Comparison of ENCODE assay signal across 9 cellular contexts in the genomic region with DNA sequence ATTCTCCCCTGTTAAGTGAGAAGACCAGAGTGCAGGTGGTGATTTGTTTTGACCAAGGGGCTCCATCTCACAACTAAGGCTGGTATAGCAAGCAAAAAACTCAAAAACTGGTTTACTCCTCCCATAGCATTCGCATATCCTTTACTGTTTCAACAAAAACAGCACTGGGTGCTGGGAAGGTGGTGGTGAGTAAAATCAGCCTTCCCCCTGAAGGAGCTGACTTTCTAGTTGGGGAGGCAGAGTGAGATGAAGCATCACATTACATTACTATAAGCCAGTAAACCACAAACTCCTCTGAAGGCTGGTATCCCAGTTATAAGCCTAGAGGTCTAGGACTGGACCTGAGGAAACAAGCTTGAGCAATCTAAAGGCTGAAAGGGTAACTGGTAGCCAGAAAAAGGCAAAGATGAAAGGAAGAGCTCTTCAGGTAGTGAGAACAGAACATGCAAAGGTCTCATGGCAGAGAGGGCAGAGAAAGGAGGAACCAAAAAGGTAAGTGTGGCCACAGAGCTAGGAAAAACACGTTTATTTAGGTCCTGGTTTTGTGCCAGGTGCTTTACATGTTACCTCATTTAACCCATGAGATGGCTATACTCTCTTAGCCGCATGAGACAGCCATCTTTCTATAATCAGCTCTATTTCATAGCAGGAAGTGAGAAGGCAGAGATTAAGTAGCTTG. TPM values are rescaled to one million over a fixed set of nuclear protein-coding genes. Genes with fewer than 3 reads are reported as not detected.
A peak's percentile ranks its signal among the peaks of the same experiment; 100 is the strongest.
DNase-seq lines count a peak whose midpoint lies in the region; ATAC-seq and TF ChIP-seq lines count a peak whose summit lies in the region.
"Had no signal": no experiment of that assay in that cellular context is flagged by ENCODE, and none has a peak within 500 bp of the region (broad histone marks: within the 10 kb centered on the region; RNA-seq: fewer than 3 reads in every experiment).

No MANE protein-coding gene starts in this region.

- POLR2A ChIA-PET in GM10248 (lab: Yijun Ruan, JAX): interaction anchor here (0.6 to 1.4 kb wide), 5 partner anchors 9 to 44 kb away, joined by 3 to 5 read pairs (median 4); partner anchors contain the start of gene TMEM123

- CTCF ChIA-PET in GM10248 (lab: Yijun Ruan, JAX): interaction anchor here (0.9 to 2.3 kb wide), 14 partner anchors 9 to 182 kb away, joined by 3 to 13 read pairs (median 4); no protein-coding TSS in a partner anchor

- DNase-seq in GM10248 (ENCODE audit: extremely low spot score) (peak; percentile 60), NCI-H748 treated with DMSO at 0.1 percent for 48 hours (lab: John Stamatoyannopoulos, UW) (no peak), SHP77 treated with DMSO at 0.1 percent for 48 hours (lab: John Stamatoyannopoulos, UW) (no peak), occipital lobe (lab: John Stamatoyannopoulos, UW) (no peak), SK-N-DZ (ENCODE audit: low spot score) (no peak)

- TF ChIP-seq CTCF in GM10248 (IDR thresholded peaks at IDR 0.05; ENCODE audit: control extremely low read depth, extremely low read depth, low read depth, missing control alignments): no peak

- ATAC-seq in GM19467 (IDR thresholded peaks at IDR 0.05; ENCODE audit: unreplicated experiment): peak; percentile 91
- ATAC-seq in HG03442 (IDR thresholded peaks at IDR 0.05; ENCODE audit: unreplicated experiment): peak; percentile 89

- H3K27ac ChIP-seq in angular gyrus (ENCODE audit: low read depth, low read length): peak overlapping the region; percentile 60
- H3K27ac ChIP-seq: thoracic aorta had no signal

RNA-seq across cellular contexts. Expression of gene TMEM123, which starts 22.3 kb away (rescaled TPM):
- 101 TPM for total RNA-seq in occipital lobe
- 48.5 and 50.1 TPM in 2 replicates for polyA plus RNA-seq in SK-N-DZ (2014; cell fraction: cytosol; rRNA removed)
- polyA plus RNA-seq in SK-N-DZ (2014; cell fraction: nucleus; rRNA removed): 22.0 and 22.5 TPM in 2 replicates
